In the genomic region with DNA sequence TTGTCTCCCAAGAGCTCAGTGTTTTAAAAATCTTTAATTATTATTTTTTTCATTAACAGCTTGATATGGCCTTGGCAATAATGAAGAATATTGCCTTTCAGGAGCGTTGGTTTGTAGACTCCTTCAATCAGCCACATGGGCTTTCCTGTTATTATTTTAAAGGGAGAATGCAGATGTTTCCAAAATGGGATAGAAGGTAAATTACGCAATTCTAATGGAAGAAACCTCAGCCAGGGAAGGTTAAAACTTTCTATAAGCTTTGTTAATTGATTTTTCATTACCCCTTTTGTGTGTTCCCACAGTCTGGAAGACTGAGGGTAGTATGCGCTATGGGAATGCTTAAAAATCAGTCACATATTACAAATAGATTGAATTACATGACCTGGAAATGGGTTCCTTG, we compare ENCODE assay signal across 27 cellular contexts.
"Had no signal": no experiment of that assay in that cellular context is flagged by ENCODE, and none has a peak within 500 bp of the region (broad histone marks: within the 10 kb centered on the region; RNA-seq: fewer than 3 reads in every experiment).

No MANE protein-coding gene starts in this region.

- H3K9me3 ChIP-seq: stomach, suprapubic skin, testis, thoracic aorta, thyroid gland, tibial artery, tibial nerve, transverse colon, upper lobe of left lung, upper lobe of right lung, uterus, vagina had no signal

- H3K27me3 ChIP-seq: stomach, suprapubic skin, testis, thyroid gland, tibial artery, tibial nerve, transverse colon, upper lobe of left lung, upper lobe of right lung, uterus, vagina had no signal

- H3K4me1 ChIP-seq: stomach, suprapubic skin, testis, thyroid gland, tibial artery, tibial nerve, transverse colon, upper lobe of left lung, upper lobe of right lung, uterus, vagina had no signal

- H3K27ac ChIP-seq: stomach, suprapubic skin, testis, thoracic aorta, thyroid gland, tibial artery, tibial nerve, transverse colon, upper lobe of left lung, upper lobe of right lung, uterus, vagina had no signal

- H3K36me3 ChIP-seq: stomach, suprapubic skin, thoracic aorta, thyroid gland, tibial artery, tibial nerve, transverse colon, upper lobe of left lung, upper lobe of right lung, uterus, vagina had no signal

- H3K4me3 ChIP-seq: stomach, suprapubic skin, testis, thoracic aorta, thyroid gland, tibial artery, tibial nerve, transverse colon, upper lobe of left lung, upper lobe of right lung, uterus, vagina had no signal

- FAIRE-seq: urothelium cell line had no signal

- DNase-seq: stimulated activated CD4-positive, alpha-beta T cell treated with anti-CD3 and anti-CD28 coated beads, Interleukin-2, amount 100 ng/mL, for 48 hours; stimulated activated CD4-positive, alpha-beta T cell treated with anti-CD3 and anti-CD28 coated beads, Interleukin-4, amount 100 ng/mL, for 1 hour; stimulated activated CD4-positive, alpha-beta T cell treated with anti-CD3 and anti-CD28 coated beads, Interleukin-4, amount 100 ng/mL, for 24 hours; stimulated activated CD4-positive, alpha-beta T cell treated with anti-CD3 and anti-CD28 coated beads, Interleukin-4, amount 100 ng/mL, for 4 hours; stimulated activated CD8-positive, alpha-beta memory T cell treated with anti-CD3 and anti-CD28 coated beads, Interleukin-4, amount 100 ng/mL, for 48 hours; stimulated activated naive B cell treated with anti-CD40 and anti-IgM and Interleukin-4, amounts not matched to agents 10 μg/mL and 1 μg/mL and 100 μg/mL, for 72 hours; stimulated activated naive CD4-positive, alpha-beta T cell; stimulated activated naive CD4-positive, alpha-beta T cell treated with Interleukin-2 at 50 U/mL for 16 hours; stimulated activated naive CD8-positive, alpha-beta T cell treated with anti-CD3 and anti-CD28 coated beads, Interleukin-15, amount 100 ng/mL, for 72 hours; stimulated activated naive CD8-positive, alpha-beta T cell treated with anti-CD3 and anti-CD28 coated beads, Interleukin-15, Interleukin-2, amounts not matched to agents 100 U/mL and 50 U/mL, for 24 hours; stomach; substantia nigra; testis; thyroid gland; tibial artery; transverse colon; trophoblast cell; upper lobe of left lung; upper lobe of right lung; uterus had no signal

- ATAC-seq: stimulated activated effector memory CD8-positive, alpha-beta T cell treated with anti-CD3 and anti-CD28 coated beads, Interleukin-12 subunit alpha, Interleukin-12 subunit beta, amount 100 ng/mL, for 72 hours; stimulated activated memory B cell treated with anti-CD40 and anti-IgM and Interleukin-4, amounts not matched to agents 10 μg/mL and 1 μg/mL and 100 μg/mL, for 72 hours; stimulated activated naive B cell treated with anti-CD40 and anti-IgM and Interleukin-4, amounts not matched to agents 10 μg/mL and 1 μg/mL and 100 μg/mL, for 72 hours; stimulated activated naive CD8-positive, alpha-beta T cell treated with anti-CD3 and anti-CD28 coated beads, Interleukin-15, amount 100 ng/mL, for 72 hours; stimulated activated naive CD8-positive, alpha-beta T cell treated with anti-CD3 and anti-CD28 coated beads, Interleukin-15, Interleukin-2, amounts not matched to agents 100 U/mL and 50 U/mL, for 24 hours; upper lobe of right lung had no signal
